ENCODE assay signal across 8 cellular contexts in genomic region chr2:241315183-241315878, GRCh38. TPM values are rescaled to one million over a fixed set of nuclear protein-coding genes. Genes with fewer than 3 reads are reported as not detected.
DNase-seq lines count a peak whose midpoint lies in the region; ATAC-seq and TF ChIP-seq lines count a peak whose summit lies in the region.

A gene with protein sequence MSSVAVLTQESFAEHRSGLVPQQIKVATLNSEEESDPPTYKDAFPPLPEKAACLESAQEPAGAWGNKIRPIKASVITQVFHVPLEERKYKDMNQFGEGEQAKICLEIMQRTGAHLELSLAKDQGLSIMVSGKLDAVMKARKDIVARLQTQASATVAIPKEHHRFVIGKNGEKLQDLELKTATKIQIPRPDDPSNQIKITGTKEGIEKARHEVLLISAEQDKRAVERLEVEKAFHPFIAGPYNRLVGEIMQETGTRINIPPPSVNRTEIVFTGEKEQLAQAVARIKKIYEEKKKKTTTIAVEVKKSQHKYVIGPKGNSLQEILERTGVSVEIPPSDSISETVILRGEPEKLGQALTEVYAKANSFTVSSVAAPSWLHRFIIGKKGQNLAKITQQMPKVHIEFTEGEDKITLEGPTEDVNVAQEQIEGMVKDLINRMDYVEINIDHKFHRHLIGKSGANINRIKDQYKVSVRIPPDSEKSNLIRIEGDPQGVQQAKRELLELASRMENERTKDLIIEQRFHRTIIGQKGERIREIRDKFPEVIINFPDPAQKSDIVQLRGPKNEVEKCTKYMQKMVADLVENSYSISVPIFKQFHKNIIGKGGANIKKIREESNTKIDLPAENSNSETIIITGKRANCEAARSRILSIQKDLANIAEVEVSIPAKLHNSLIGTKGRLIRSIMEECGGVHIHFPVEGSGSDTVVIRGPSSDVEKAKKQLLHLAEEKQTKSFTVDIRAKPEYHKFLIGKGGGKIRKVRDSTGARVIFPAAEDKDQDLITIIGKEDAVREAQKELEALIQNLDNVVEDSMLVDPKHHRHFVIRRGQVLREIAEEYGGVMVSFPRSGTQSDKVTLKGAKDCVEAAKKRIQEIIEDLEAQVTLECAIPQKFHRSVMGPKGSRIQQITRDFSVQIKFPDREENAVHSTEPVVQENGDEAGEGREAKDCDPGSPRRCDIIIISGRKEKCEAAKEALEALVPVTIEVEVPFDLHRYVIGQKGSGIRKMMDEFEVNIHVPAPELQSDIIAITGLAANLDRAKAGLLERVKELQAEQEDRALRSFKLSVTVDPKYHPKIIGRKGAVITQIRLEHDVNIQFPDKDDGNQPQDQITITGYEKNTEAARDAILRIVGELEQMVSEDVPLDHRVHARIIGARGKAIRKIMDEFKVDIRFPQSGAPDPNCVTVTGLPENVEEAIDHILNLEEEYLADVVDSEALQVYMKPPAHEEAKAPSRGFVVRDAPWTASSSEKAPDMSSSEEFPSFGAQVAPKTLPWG (N-terminal part only) (minus strand): TSS chr2:241315672. CDS start chr2:241266869, 48,803 bp downstream.

- peak within 1 kb of the TSS; percentile 95 to 100 (median 99) for H3K27ac ChIP-seq in BLaER1 treated with 17β-estradiol and CSF1 and Interleukin-3, amounts not matched to agents 10 nM and 100 nM
- H3K27ac ChIP-seq in left lung, result peak within 1 kb of the TSS; percentile 98 to 99

- ATAC-seq in GM19351 (IDR thresholded peaks at IDR 0.05; ENCODE audit: unreplicated experiment) (peak; percentile 70), HG03521 (IDR thresholded peaks at IDR 0.05; ENCODE audit: unreplicated experiment) (peak; percentile 70), left lung (peak; percentile 90)

- H3K4me2 ChIP-seq in BLaER1 treated with 17β-estradiol and CSF1 and Interleukin-3, amounts not matched to agents 10 nM and 100 nM, result peak within 1 kb of the TSS; percentile 82 to 98 (median 96)

- intact Hi-C loops in left lung (cut with DNase I), result no loop called here

- peak within 1 kb of the TSS; percentile 95 to 99 (median 97) for H3K9ac ChIP-seq in BLaER1 treated with 17β-estradiol and CSF1 and Interleukin-3, amounts not matched to agents 10 nM and 100 nM

- no peaks in the 10 kb centered on the region for H3K27me3 ChIP-seq in BLaER1 treated with 17β-estradiol and CSF1 and Interleukin-3, amounts not matched to agents 10 nM and 100 nM
- H3K27me3 ChIP-seq in left lung, result no peaks in the 10 kb centered on the region

- peaks cover 45 to 74% (median 60%) of the 10 kb centered on the region in 11 experiments for H4K20me1 ChIP-seq in BLaER1 treated with 17β-estradiol and CSF1 and Interleukin-3, amounts not matched to agents 10 nM and 100 nM

- peaks cover 68 to 80% (median 78%) of the 10 kb centered on the region in 10 experiments for H3K4me1 ChIP-seq in BLaER1 treated with 17β-estradiol and CSF1 and Interleukin-3, amounts not matched to agents 10 nM and 100 nM
- peaks cover 30 to 78% of the 10 kb centered on the region in 2 donors for H3K4me1 ChIP-seq in left lung

- no peak for TF ChIP-seq CTCF in left lung (IDR thresholded peaks at IDR 0.05)

- H3K36me3 ChIP-seq in BLaER1 treated with 17β-estradiol and CSF1 and Interleukin-3, amounts not matched to agents 10 nM and 100 nM, result peaks cover 7 to 30% (median 17%) of the 10 kb centered on the region in 11 experiments; a peak in 20 of 22 replicates
- H3K36me3 ChIP-seq in left lung, result no peaks in the 10 kb centered on the region

- no peaks in the 10 kb centered on the region for H3K9me3 ChIP-seq in BLaER1 treated with 17β-estradiol and CSF1 and Interleukin-3, amounts not matched to agents 10 nM and 100 nM (replicated peaks in 1 of 11)
- no peaks in the 10 kb centered on the region for H3K9me3 ChIP-seq in left lung

- H3K4me3 ChIP-seq in BLaER1 treated with 17β-estradiol and CSF1 and Interleukin-3, amounts not matched to agents 10 nM and 100 nM, result peak within 1 kb of the TSS; percentile 76 to 94 (median 80)
- H3K4me3 ChIP-seq in left lung, result peak within 1 kb of the TSS; percentile 73 to 93

- DNase-seq in NCI-H69 (lab: John Stamatoyannopoulos, UW), result peak; percentile 96
- DNase-seq in activated CD4-positive, alpha-beta T cell treated with anti-CD3 and anti-CD28 coated beads, Interleukin-2, amount 50 U/mL, for 1 hour, result peak; percentile 100
- peak; percentile 98 for DNase-seq in dedifferentiated amniotic fluid mesenchymal stem cell (ENCODE audit: extremely low spot score)
- peak; percentile 99 to 100 for DNase-seq in left lung
- DNase-seq in stimulated activated CD4-positive, alpha-beta T cell treated with anti-CD3 and anti-CD28 coated beads, Interleukin-2, amount 100 ng/mL, for 48 hours, result peak; percentile 100

RNA-seq across cellular contexts. Expression of the gene that starts here (rescaled TPM):
- 100 to 1,000 TPM; 559 to 567 TPM for total RNA-seq in left lung

Comparison
In these comparisons a context has a peak if more than half of its experiments do, and no peak if none do; other contexts are left out.
1. Peak in every context shown above with its lines: DNase-seq, ATAC-seq, H3K4me3 ChIP-seq and H3K27ac ChIP-seq.